In the genomic region with DNA sequence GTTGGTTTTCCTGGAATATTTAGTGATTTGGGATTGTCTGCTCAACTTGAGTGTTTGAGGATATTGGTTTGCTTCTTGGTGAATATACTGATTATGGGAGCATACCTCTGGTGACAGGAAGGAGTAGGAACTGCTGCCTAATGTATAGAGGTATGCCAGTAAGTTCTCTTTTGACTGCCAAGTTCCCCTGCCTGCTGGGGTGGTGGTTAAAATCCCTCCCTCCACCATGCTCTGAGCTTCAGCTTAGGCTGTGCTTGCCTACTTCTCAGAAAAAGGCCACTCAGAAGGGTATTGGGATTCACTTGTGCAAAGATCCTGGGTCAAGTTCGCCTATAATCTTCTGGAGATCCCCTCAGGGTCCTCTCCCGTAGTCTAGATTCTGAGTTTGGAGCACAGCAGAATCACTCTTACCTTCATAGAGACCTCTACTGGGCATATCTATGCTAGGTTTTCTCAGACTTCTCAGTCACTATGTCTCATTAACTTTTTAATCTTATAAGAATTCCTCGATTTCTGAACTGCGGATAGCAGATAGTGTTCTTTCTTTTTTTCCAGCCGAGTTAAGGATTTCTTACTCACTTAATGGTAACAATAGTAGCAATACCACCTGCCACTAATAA, we compare ENCODE assay signal across 14 cellular contexts. TPM values are rescaled to one million over a fixed set of nuclear protein-coding genes. Genes with fewer than 3 reads are reported as not detected.
DNase-seq lines count a peak whose midpoint lies in the region; ATAC-seq, FAIRE-seq and TF ChIP-seq lines count a peak whose summit lies in the region.
"Had no signal": no experiment of that assay in that cellular context is flagged by ENCODE, and none has a peak within 500 bp of the region (broad histone marks: within the 10 kb centered on the region; RNA-seq: fewer than 3 reads in every experiment).

No MANE protein-coding gene starts in this region.

- no peak overlapping the region for H2AK9ac ChIP-seq in IMR-90 (replicated peaks; ENCODE audit: low read depth, low read length, poor library complexity)

- POLR2A ChIA-PET in IMR-90 (lab: Charles Lee; ENCODE audit: unreplicated experiment) (no interaction called here), H1 (lab: Charles Lee; ENCODE audit: partially characterized antibody) (no interaction called here)
- POLR2A ChIA-PET in naive thymus-derived CD8-positive, alpha-beta T cell (lab: Charles Lee) = no interaction called here

- H3K4ac ChIP-seq in IMR-90 (ENCODE audit: low read depth, low read length) = no peak overlapping the region
- H3K4ac ChIP-seq in H1 (replicated peaks; ENCODE audit: insufficient read length, low read depth, low read length) = no peak overlapping the region

- peaks cover 7 to 45% (median 27%) of the 10 kb centered on the region in 4 donors for H3K4me1 Mint-ChIP-seq in naive thymus-derived CD8-positive, alpha-beta T cell

- BruUV-seq in IMR-90 (replicated peaks; lab: Mats Ljungman, UMichigan) = no TSS peak

- H3K4me3 ChIP-seq in IMR-90 (ENCODE audit: insufficient read depth, low read depth, low read length) (no peak overlapping the region), H1 (ENCODE audit: extremely low read depth in 1 of 4, insufficient read depth in 2 of 4, low read depth in 3 of 4, low read length in 4 of 4) (no peak overlapping the region)
- H3K4me3 ChIP-seq: BLaER1 treated with 17β-estradiol and CSF1 and Interleukin-3, amounts not matched to agents 10 nM and 100 nM had no signal

- H3K4me1 ChIP-seq in IMR-90 (ENCODE audit: control insufficient read depth, insufficient read depth, low read length) (peaks cover 6% of the 10 kb centered on the region; the same call in 1 of the 2 replicates), H1 (replicated peaks in 1 of 4; ENCODE audit: control insufficient read depth in 3 of 4, insufficient read depth in 4 of 4, low read length in 3 of 4) (peaks cover 0 to 13% (median 1%) of the 10 kb centered on the region in 4 experiments; a peak in 4 of 7 replicates)

- H2BK120ac ChIP-seq in IMR-90 (ENCODE audit: low read depth, low read length) = no peak overlapping the region
- H2BK120ac ChIP-seq in H1 (replicated peaks; ENCODE audit: low read depth, low read length) = no peak overlapping the region

- H3K79me1 ChIP-seq in IMR-90 (ENCODE audit: low read depth in 1 of 2, low read length in 2 of 2) = peaks cover 36 to 76% of the 10 kb centered on the region in 2 experiments
- H3K79me1 ChIP-seq in H1 (ENCODE audit: low read depth, low read length) = no peaks in the 10 kb centered on the region; the same call in 1 of the 2 replicates

- peak; percentile 21 for DNase-seq in D341Med (ENCODE audit: low spot score)
- DNase-seq in IMR-90 = no peak
- DNase-seq in H1 (ENCODE audit: low read depth in 1 of 2, low spot score in 2 of 2) = no peak
- no peak for DNase-seq in NCI-H524 treated with DMSO at 0.1 percent for 48 hours (lab: John Stamatoyannopoulos, UW)
- no peak for DNase-seq in H4 (ENCODE audit: low spot score)
- no peak for DNase-seq in GDM1 (lab: John Stamatoyannopoulos, UW)
- DNase-seq in naive thymus-derived CD8-positive, alpha-beta T cell = no peak
- DNase-seq: activated CD4-positive, CD25-positive, alpha-beta regulatory T cell; activated T-cell treated with anti-CD3 and anti-CD28 coated beads, Interleukin-2, amount 50 U/mL, for 72 hours; anterior cingulate cortex; NCI-H2081 had no signal

- no peak overlapping the region for H3K4me2 ChIP-seq in IMR-90 (ENCODE audit: low read depth, low read length)
- no peak overlapping the region for H3K4me2 ChIP-seq in H1 (ENCODE audit: insufficient read depth in 1 of 2, low read depth in 2 of 2, low read length in 2 of 2)

- H3K9me3 ChIP-seq in IMR-90 (ENCODE audit: control insufficient read depth, insufficient read depth, low read length) (no peaks in the 10 kb centered on the region), H1 (ENCODE audit: insufficient read depth in 2 of 2, low read depth in 1 of 2, low read length in 1 of 2) (no peaks in the 10 kb centered on the region)

- H4K91ac ChIP-seq in IMR-90 (ENCODE audit: insufficient read depth, low read depth, low read length) = no peak overlapping the region
- peak overlapping the region; percentile 11 for H4K91ac ChIP-seq in H1 (replicated peaks; ENCODE audit: insufficient read length, low read length)

- no peak overlapping the region for H3K4me3 Mint-ChIP-seq in naive thymus-derived CD8-positive, alpha-beta T cell
- H3K4me3 Mint-ChIP-seq: activated T-cell treated with anti-CD3 and anti-CD28 coated beads, Interleukin-2, amount 50 U/mL, for 72 hours had no signal

- no peak overlapping the region for H3K9ac ChIP-seq in IMR-90 (ENCODE audit: low read depth, low read length)
- peak overlapping the region in 1 of 4 experiments; percentile 34; a peak in 1 of 7 replicates for H3K9ac ChIP-seq in H1 (replicated peaks in 1 of 4; ENCODE audit: extremely low read depth in 1 of 4, low read depth in 3 of 4, low read length in 3 of 4)

- no peak overlapping the region for H3K27ac ChIP-seq in IMR-90 (ENCODE audit: insufficient read depth, low read length)
- H3K27ac ChIP-seq in H1 (ENCODE audit: low read depth, low read length) = no peak overlapping the region

- H3K79me2 ChIP-seq in H1 (ENCODE audit: control insufficient read depth in 1 of 2, insufficient read depth in 2 of 2, low read length in 2 of 2) = peaks cover 0 to 55% of the 10 kb centered on the region in 2 experiments; a peak in 2 of 4 replicates

- no peak for TF ChIP-seq RAD21 in IMR-90 (IDR thresholded peaks at IDR 0.05; ENCODE audit: low read length)
- no peak for TF ChIP-seq RAD21 in H1 (IDR thresholded peaks at IDR 0.05 in 1 of 2, conservative IDR thresholded peaks at IDR 0.05 in 1 of 2; ENCODE audit: low read depth in 2 of 2, low read length in 2 of 2)

- H2BK5ac ChIP-seq in IMR-90 (ENCODE audit: low read depth, low read length, poor library complexity, severe bottlenecking) (no peak overlapping the region), H1 (ENCODE audit: low read depth, low read length) (no peak overlapping the region)

- H3K27me3 ChIP-seq in IMR-90 (ENCODE audit: control insufficient read depth, insufficient read depth, low read length) (no peaks in the 10 kb centered on the region), H1 (replicated peaks in 1 of 4; ENCODE audit: control insufficient read depth in 3 of 4, extremely low read depth in 1 of 4, insufficient read depth in 3 of 4, low read length in 3 of 4) (no peaks in the 10 kb centered on the region)
- H3K27me3 ChIP-seq: BLaER1 treated with 17β-estradiol and CSF1 and Interleukin-3, amounts not matched to agents 10 nM and 100 nM had no signal

- no peak for TF ChIP-seq EP300 in H1 (IDR thresholded peaks at IDR 0.05; ENCODE audit: borderline replicate concordance in 1 of 2, low read depth in 2 of 2, low read length in 2 of 2)

- WGBS in IMR-90 (ENCODE audit: extremely low coverage in 2 of 2, insufficient read length in 1 of 2), 2 experiments = 100% methylated on average over 1 of the region's 5 CpGs; no CpG with 5 or more reads in 1 of the 2 experiments
- WGBS in H1 (ENCODE audit: extremely low coverage in 1 of 2, insufficient coverage in 1 of 2, insufficient read length in 1 of 2, insufficient replicate concordance in 2 of 2, low coverage in 1 of 2, low lambda C conversion rate in 2 of 2, missing lambda C conversion rate in 1 of 2), 2 experiments = 91% methylated on average over 5 of the region's 5 CpGs; no CpG with 5 or more reads in 1 of the 2 experiments

- peaks cover 0 to 9% (median 0%) of the 10 kb centered on the region in 3 donors for H3K36me3 Mint-ChIP-seq in naive thymus-derived CD8-positive, alpha-beta T cell

- peaks cover 18% of the 10 kb centered on the region; the same call in 1 of the 2 replicates for H4K20me1 ChIP-seq in IMR-90 (ENCODE audit: insufficient read depth, low read length)
- H4K20me1 ChIP-seq in H1 (replicated peaks in 1 of 2; ENCODE audit: control insufficient read depth in 1 of 2, insufficient read depth in 2 of 2, low read length in 2 of 2) = peaks cover 0 to 4% of the 10 kb centered on the region in 2 experiments

- ATAC-seq in GM18867 (IDR thresholded peaks at IDR 0.05; ENCODE audit: unreplicated experiment) (peak; percentile 52), IMR-90 (ENCODE audit: low read depth) (no peak)
- no peak for ATAC-seq in naive thymus-derived CD8-positive, alpha-beta T cell
- ATAC-seq: activated T-cell treated with anti-CD3 and anti-CD28 coated beads, Interleukin-2, amount 50 U/mL, for 72 hours had no signal

- intact Hi-C loops in IMR-90 (cut with micrococcal nuclease) = no loop called here

- H2BK20ac ChIP-seq in IMR-90 (ENCODE audit: low read depth, low read length) (no peak overlapping the region), H1 (ENCODE audit: low read length) (no peak overlapping the region)

- in situ Hi-C loops in IMR-90 (cut with MboI; ENCODE audit: low sequenced_read_pairs) = no loop called here

- H3K9me1 ChIP-seq in IMR-90 (ENCODE audit: insufficient read depth, low read length) = no peaks in the 10 kb centered on the region; the same call in 1 of the 2 replicates

- no peak for FAIRE-seq in H1 (lab: Jason Lieb, UNC)
- FAIRE-seq: urothelium cell line had no signal

- TF ChIP-seq CTCF in IMR-90 (conservative IDR thresholded peaks at IDR 0.05; ENCODE audit: low read depth, low read length) (no peak), H1 (IDR thresholded peaks at IDR 0.05; ENCODE audit: control extremely low read depth in 1 of 3, insufficient read depth in 1 of 3, low read depth in 1 of 3, low read length in 3 of 3) (no peak)

- H3K14ac ChIP-seq in IMR-90 (replicated peaks; ENCODE audit: low read depth, low read length) (no peak overlapping the region), H1 (ENCODE audit: insufficient read length) (no peak overlapping the region)

- H3K27me3 Mint-ChIP-seq in naive thymus-derived CD8-positive, alpha-beta T cell = no peaks in the 10 kb centered on the region

- H4K5ac ChIP-seq in IMR-90 (ENCODE audit: low read depth, low read length) (no peak overlapping the region), H1 (ENCODE audit: insufficient read length, low read depth, low read length) (no peak overlapping the region)

- no peaks in the 10 kb centered on the region for H3K9me3 Mint-ChIP-seq in naive thymus-derived CD8-positive, alpha-beta T cell

- H3K56ac ChIP-seq in IMR-90 (ENCODE audit: extremely low read depth, insufficient read depth, low read length) = no peak overlapping the region
- no peak overlapping the region for H3K56ac ChIP-seq in H1 (replicated peaks; ENCODE audit: insufficient read length, low read depth, low read length)

- TF ChIP-seq POLR2A in IMR-90 (IDR thresholded peaks at IDR 0.05; ENCODE audit: low read depth, low read length) = no peak
- TF ChIP-seq POLR2A in H1 (IDR thresholded peaks at IDR 0.05; ENCODE audit: control extremely low read depth in 1 of 2, low read depth in 2 of 2, low read length in 2 of 2) = no peak

- peak overlapping the region; percentile 36; the same call in 1 of the 2 replicates for H3K23ac ChIP-seq in IMR-90 (ENCODE audit: low read depth, low read length)
- no peak overlapping the region for H3K23ac ChIP-seq in H1 (ENCODE audit: insufficient read length)

- H2AFZ ChIP-seq in IMR-90 (replicated peaks; ENCODE audit: low read length, poor library complexity) = no peak overlapping the region
- no peak overlapping the region for H2AFZ ChIP-seq in H1 (ENCODE audit: low read length)

- dilution Hi-C loops in IMR-90 (cut with HindIII; ENCODE audit: low sequenced_read_pairs, unreplicated experiment) = no loop called here

- H2BK12ac ChIP-seq in H1 (ENCODE audit: low read depth, low read length) = no peak overlapping the region

- no peak overlapping the region for H4K8ac ChIP-seq in IMR-90 (ENCODE audit: low read depth in 2 of 2, low read length in 2 of 2)
- H4K8ac ChIP-seq in H1 (ENCODE audit: extremely low read depth, insufficient read depth, low read length) = no peak overlapping the region

- peak overlapping the region in 3 of 10 donors; percentile 19 to 69 (median 27) for H3K27ac Mint-ChIP-seq in naive thymus-derived CD8-positive, alpha-beta T cell
- H3K27ac Mint-ChIP-seq: activated T-cell treated with anti-CD3 and anti-CD28 coated beads, Interleukin-2, amount 50 U/mL, for 72 hours had no signal

- no peak overlapping the region for H2BK15ac ChIP-seq in IMR-90 (ENCODE audit: low read depth, low read length)
- H2BK15ac ChIP-seq in H1 (ENCODE audit: low read length) = no peak overlapping the region

- H3K18ac ChIP-seq in IMR-90 (ENCODE audit: low read depth, low read length) (no peak overlapping the region), H1 (ENCODE audit: extremely low read depth, low read length) (no peak overlapping the region)

- no peak overlapping the region for H2AK5ac ChIP-seq in IMR-90 (ENCODE audit: low read depth, low read length)
- no peak overlapping the region for H2AK5ac ChIP-seq in H1 (ENCODE audit: low read depth, low read length)

- CTCF ChIA-PET in IMR-90 (lab: Yijun Ruan, JAX) (interaction anchor here (1.1 kb wide), 1 partner anchor 11 kb away, joined by 5 read pairs; no protein-coding TSS in a partner anchor), H1 (lab: Charles Lee; ENCODE audit: partially characterized antibody) (interaction anchor here (1.0 kb wide), 1 partner anchor 62 kb away, joined by 3 read pairs; no protein-coding TSS in a partner anchor)

- H3K36me3 ChIP-seq in IMR-90 (ENCODE audit: control insufficient read depth, insufficient read depth, low read length) = no peaks in the 10 kb centered on the region
- H3K36me3 ChIP-seq in H1 (ENCODE audit: control insufficient read depth in 2 of 4, insufficient read depth in 4 of 4, low read length in 3 of 4) = no peaks in the 10 kb centered on the region

- H3K23me2 ChIP-seq in H1 (ENCODE audit: low read depth, low read length) = no peaks in the 10 kb centered on the region

RNA-seq across cellular contexts. Expression of a gene that starts 44.7 kb away (rescaled TPM):
- total RNA-seq in IMR-90 (2012; rRNA removed) = 7.0 and 14.4 TPM in 2 replicates
- polyA plus RNA-seq in IMR-90 (2012; rRNA removed) = 5.9 and 8.9 TPM in 2 replicates
- polyA plus RNA-seq in IMR-90 (2012; cell fraction: cytosol; rRNA removed) = 0.92 and 1.5 TPM in 2 replicates
- polyA plus RNA-seq in IMR-90 (2012; cell fraction: nucleus; rRNA removed; ENCODE audit: low replicate concordance) = 1.2 and 3.3 TPM in 2 replicates
- total RNA-seq in H1 (2021; fragmentation: NEBNext Ultra II Directional; extraction: Animal tissue kit (Norgen Biotek cat#: 25700)) = 15.7 and 18.1 TPM in 2 replicates
- polyA plus RNA-seq in H1 (2011; rRNA removed) = 3.0 and 4.8 TPM in 2 replicates
- polyA plus RNA-seq in H1 (2011; cell fraction: cytosol; rRNA removed) = 7.4 TPM
- 2.6 TPM for polyA plus RNA-seq in H1 (2011; cell fraction: nucleus; rRNA removed)
- 6.1 to 12.9 TPM (median 7.8 TPM) in 4 replicates for polyA plus RNA-seq in H1 (2012, experiment 1 of 2)
- polyA plus RNA-seq in H1 (2012, experiment 2 of 2) = 3.4 TPM
- 11.3 TPM for polyA plus RNA-seq in H1 (2013, experiment 1 of 2)
- polyA plus RNA-seq in H1 (2013, experiment 2 of 2) = 10.5 TPM
- 2.1 and 2.9 TPM in 2 replicates for polyA minus RNA-seq in H1 (2011; rRNA and poly(A)+ RNA removed)
- polyA minus RNA-seq in H1 (2011; cell fraction: cytosol; rRNA and poly(A)+ RNA removed) = 6.5 TPM
- polyA minus RNA-seq in H1 (2011; cell fraction: nucleus; rRNA and poly(A)+ RNA removed) = 6.4 TPM
- total RNA-seq in H4 (2014; rRNA removed; shearing (Covaris generic)) = 28.7 and 38.2 TPM in 2 replicates
- total RNA-seq in naive thymus-derived CD8-positive, alpha-beta T cell = 10 to 100 TPM; 61.9 to 65.4 TPM
- 100 to 1,000 TPM in 1 of 3 donors, 10 to 100 TPM in 2; 83.8 to 100 (median 93.1) TPM for polyA plus RNA-seq in naive thymus-derived CD8-positive, alpha-beta T cell

RNA-seq across cellular contexts. Expression of a gene that starts 46.6 kb away (rescaled TPM):
- total RNA-seq in IMR-90 (2012; rRNA removed) = 5.7 and 15.0 TPM in 2 replicates
- 5.2 and 6.8 TPM in 2 replicates for polyA plus RNA-seq in IMR-90 (2012; rRNA removed)
- 1.9 and 3.3 TPM in 2 replicates for polyA plus RNA-seq in IMR-90 (2012; cell fraction: cytosol; rRNA removed)
- polyA plus RNA-seq in IMR-90 (2012; cell fraction: nucleus; rRNA removed; ENCODE audit: low replicate concordance) = 4.0 and 8.4 TPM in 2 replicates
- 31.1 and 33.5 TPM in 2 replicates for total RNA-seq in H1 (2021; fragmentation: NEBNext Ultra II Directional; extraction: Animal tissue kit (Norgen Biotek cat#: 25700))
- 3.8 TPM in 2 replicates for polyA plus RNA-seq in H1 (2011; rRNA removed)
- polyA plus RNA-seq in H1 (2011; cell fraction: cytosol; rRNA removed) = 5.4 TPM
- polyA plus RNA-seq in H1 (2011; cell fraction: nucleus; rRNA removed) = 4.7 TPM
- polyA plus RNA-seq in H1 (2012, experiment 1 of 2) = 3.6 to 10.1 TPM (median 7.9 TPM) in 4 replicates
- polyA plus RNA-seq in H1 (2012, experiment 2 of 2) = 0.80 TPM
- 11.8 TPM for polyA plus RNA-seq in H1 (2013, experiment 1 of 2)
- 11.7 TPM for polyA plus RNA-seq in H1 (2013, experiment 2 of 2)
- polyA minus RNA-seq in H1 (2011; rRNA and poly(A)+ RNA removed) = 26.2 and 41.0 TPM in 2 replicates
- 36.5 TPM for polyA minus RNA-seq in H1 (2011; cell fraction: cytosol; rRNA and poly(A)+ RNA removed)
- polyA minus RNA-seq in H1 (2011; cell fraction: nucleus; rRNA and poly(A)+ RNA removed) = 21.6 TPM
- total RNA-seq in H4 (2014; rRNA removed; shearing (Covaris generic)) = 5.9 and 6.0 TPM in 2 replicates
- total RNA-seq in naive thymus-derived CD8-positive, alpha-beta T cell = 10 to 100 TPM; 14.6 to 16.0 TPM
- polyA plus RNA-seq in naive thymus-derived CD8-positive, alpha-beta T cell = 1 to 10 TPM; 1.6 to 2.0 (median 1.8) TPM
